8 cellular contexts compared by ENCODE assay signal in the genomic region with DNA sequence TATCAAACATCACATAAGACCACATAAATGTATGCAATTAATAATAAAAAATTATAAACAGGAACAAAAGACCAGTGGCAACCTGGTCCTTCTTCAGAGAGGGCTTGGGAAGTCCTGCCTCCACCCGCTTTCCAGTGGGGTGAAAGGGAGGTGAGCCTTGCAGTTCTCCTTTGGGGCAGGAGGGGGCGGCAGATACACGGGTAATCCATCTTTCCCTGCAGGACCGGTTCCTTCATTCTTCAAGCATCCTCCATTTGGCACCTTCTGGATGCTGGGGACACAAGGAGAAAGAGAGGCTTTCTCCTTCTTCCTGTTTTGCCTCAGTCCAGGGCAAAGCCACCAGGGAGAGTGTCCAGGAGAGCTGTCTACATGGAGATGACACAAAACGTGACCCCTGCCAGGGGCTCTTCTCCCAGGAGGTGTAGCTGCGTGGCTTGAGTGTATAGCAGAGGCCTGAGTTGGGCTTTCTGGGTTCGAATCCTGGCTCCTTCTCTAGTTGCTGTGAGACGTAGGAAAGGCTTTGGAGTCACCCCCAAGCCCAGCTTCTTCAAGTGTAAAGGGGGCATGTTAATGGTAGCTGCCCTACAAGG. TPM values are rescaled to one million over a fixed set of nuclear protein-coding genes. Genes with fewer than 3 reads are reported as not detected.
DNase-seq lines count a peak whose midpoint lies in the region; ATAC-seq, FAIRE-seq and TF ChIP-seq lines count a peak whose summit lies in the region.

No MANE protein-coding gene starts in this region.

- TF ChIP-seq CTCF in WTC11 (IDR thresholded peaks at IDR 0.05), result peak; percentile 91
- peak; percentile 94 for TF ChIP-seq CTCF in bronchial epithelial cell (IDR thresholded peaks at IDR 0.05; ENCODE audit: insufficient read depth, low read length, severe bottlenecking)

- H3K4me1 Mint-ChIP-seq in WTC11, result no peaks in the 10 kb centered on the region

- no peaks in the 10 kb centered on the region; the same call in 1 of the 2 replicates for H3K27me3 Mint-ChIP-seq in WTC11 (ENCODE audit: low read depth)

- no peak overlapping the region for H3K27ac Mint-ChIP-seq in WTC11

- peaks cover 13% of the 10 kb centered on the region for H3K9me3 Mint-ChIP-seq in WTC11

- FAIRE-seq in bronchial epithelial cell (lab: Jason Lieb, UNC), result peak; percentile 28

- CTCF ChIA-PET in WTC11 (lab: Charles Lee), result interaction anchor here (0.6 to 3.7 kb wide), 7 partner anchors 9 to 63 kb away, joined by 3 to 40 read pairs (median 4); no protein-coding TSS in a partner anchor

- no peak overlapping the region for H3K4me3 Mint-ChIP-seq in WTC11

- no peaks in the 10 kb centered on the region for H3K36me3 ChIP-seq in bronchial epithelial cell (ENCODE audit: control insufficient read depth, insufficient read depth, low read length)

- DNase-seq in NCI-H524 (lab: John Stamatoyannopoulos, UW), result peak; percentile 68 to 79
- no peak for DNase-seq in NCI-H524 treated with DMSO at 0.1 percent for 48 hours (lab: John Stamatoyannopoulos, UW)
- DNase-seq in NCI-H2107 treated with DMSO at 0.1 percent for 48 hours (lab: John Stamatoyannopoulos, UW; ENCODE audit: unreplicated experiment), result peak; percentile 32
- DNase-seq in WTC11 (ENCODE audit: low spot score), result peak; percentile 83
- DNase-seq in bronchial epithelial cell (ENCODE audit: low read depth), result peak; percentile 61
- peak; percentile 49 for DNase-seq in kidney glomerular epithelial cell (lab: John Stamatoyannopoulos, UW)
- DNase-seq in stimulated activated CD4-positive, alpha-beta T cell treated with anti-CD3 and anti-CD28 coated beads, Interleukin-2, amount 100 ng/mL, for 4 hours (ENCODE audit: low read depth), result peak; percentile 57

- H3K4me3 ChIP-seq in bronchial epithelial cell (ENCODE audit: low read depth, low read length), result no peak overlapping the region

- ATAC-seq in WTC11 (peak; percentile 68), HG03097 (IDR thresholded peaks at IDR 0.05; ENCODE audit: low FRiP score, unreplicated experiment) (no peak)

- peaks cover 4% of the 10 kb centered on the region for H3K36me3 Mint-ChIP-seq in WTC11

- peaks cover 2% of the 10 kb centered on the region for H3K27me3 ChIP-seq in bronchial epithelial cell (ENCODE audit: control insufficient read depth, insufficient read depth, low read length)

- POLR2A ChIA-PET in WTC11 (lab: Charles Lee), result no interaction called here

TF ChIP-seq in WTC11, 78 proteins besides CTCF, POLR2A, EP300 and RAD21 (continues in another document):
- no peak for TF ChIP-seq FOXK1 (CRISPR knock-in tag; IDR thresholded peaks at IDR 0.05)
- TF ChIP-seq NR3C1 (CRISPR knock-in tag; conservative IDR thresholded peaks at IDR 0.05; ENCODE audit: low read depth), result no peak
- TF ChIP-seq OVOL2 (CRISPR knock-in tag; IDR thresholded peaks at IDR 0.05; ENCODE audit: borderline replicate concordance), result no peak
- TF ChIP-seq, protein P1, sequence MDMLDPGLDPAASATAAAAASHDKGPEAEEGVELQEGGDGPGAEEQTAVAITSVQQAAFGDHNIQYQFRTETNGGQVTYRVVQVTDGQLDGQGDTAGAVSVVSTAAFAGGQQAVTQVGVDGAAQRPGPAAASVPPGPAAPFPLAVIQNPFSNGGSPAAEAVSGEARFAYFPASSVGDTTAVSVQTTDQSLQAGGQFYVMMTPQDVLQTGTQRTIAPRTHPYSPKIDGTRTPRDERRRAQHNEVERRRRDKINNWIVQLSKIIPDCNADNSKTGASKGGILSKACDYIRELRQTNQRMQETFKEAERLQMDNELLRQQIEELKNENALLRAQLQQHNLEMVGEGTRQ (CRISPR knock-in tag; IDR thresholded peaks at IDR 0.05), result no peak
- TF ChIP-seq NR1H2 (CRISPR knock-in tag; IDR thresholded peaks at IDR 0.05), result no peak
- no peak for TF ChIP-seq ZNF416 (CRISPR knock-in tag; IDR thresholded peaks at IDR 0.05)
- no peak for TF ChIP-seq ZNF263 (CRISPR knock-in tag; IDR thresholded peaks at IDR 0.05; ENCODE audit: low read depth)
- TF ChIP-seq JUN (CRISPR knock-in tag; IDR thresholded peaks at IDR 0.05), result no peak
- TF ChIP-seq, protein P2, sequence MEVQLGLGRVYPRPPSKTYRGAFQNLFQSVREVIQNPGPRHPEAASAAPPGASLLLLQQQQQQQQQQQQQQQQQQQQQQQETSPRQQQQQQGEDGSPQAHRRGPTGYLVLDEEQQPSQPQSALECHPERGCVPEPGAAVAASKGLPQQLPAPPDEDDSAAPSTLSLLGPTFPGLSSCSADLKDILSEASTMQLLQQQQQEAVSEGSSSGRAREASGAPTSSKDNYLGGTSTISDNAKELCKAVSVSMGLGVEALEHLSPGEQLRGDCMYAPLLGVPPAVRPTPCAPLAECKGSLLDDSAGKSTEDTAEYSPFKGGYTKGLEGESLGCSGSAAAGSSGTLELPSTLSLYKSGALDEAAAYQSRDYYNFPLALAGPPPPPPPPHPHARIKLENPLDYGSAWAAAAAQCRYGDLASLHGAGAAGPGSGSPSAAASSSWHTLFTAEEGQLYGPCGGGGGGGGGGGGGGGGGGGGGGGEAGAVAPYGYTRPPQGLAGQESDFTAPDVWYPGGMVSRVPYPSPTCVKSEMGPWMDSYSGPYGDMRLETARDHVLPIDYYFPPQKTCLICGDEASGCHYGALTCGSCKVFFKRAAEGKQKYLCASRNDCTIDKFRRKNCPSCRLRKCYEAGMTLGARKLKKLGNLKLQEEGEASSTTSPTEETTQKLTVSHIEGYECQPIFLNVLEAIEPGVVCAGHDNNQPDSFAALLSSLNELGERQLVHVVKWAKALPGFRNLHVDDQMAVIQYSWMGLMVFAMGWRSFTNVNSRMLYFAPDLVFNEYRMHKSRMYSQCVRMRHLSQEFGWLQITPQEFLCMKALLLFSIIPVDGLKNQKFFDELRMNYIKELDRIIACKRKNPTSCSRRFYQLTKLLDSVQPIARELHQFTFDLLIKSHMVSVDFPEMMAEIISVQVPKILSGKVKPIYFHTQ (CRISPR knock-in tag; IDR thresholded peaks at IDR 0.05), result no peak
- TF ChIP-seq, protein P3, sequence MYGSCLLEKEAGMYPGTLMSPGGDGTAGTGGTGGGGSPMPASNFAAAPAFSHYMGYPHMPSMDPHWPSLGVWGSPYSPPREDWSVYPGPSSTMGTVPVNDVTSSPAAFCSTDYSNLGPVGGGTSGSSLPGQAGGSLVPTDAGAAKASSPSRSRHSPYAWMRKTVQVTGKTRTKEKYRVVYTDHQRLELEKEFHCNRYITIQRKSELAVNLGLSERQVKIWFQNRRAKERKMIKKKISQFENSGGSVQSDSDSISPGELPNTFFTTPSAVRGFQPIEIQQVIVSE (CRISPR knock-in tag; IDR thresholded peaks at IDR 0.05; ENCODE audit: borderline replicate concordance), result no peak
- TF ChIP-seq, protein P4, sequence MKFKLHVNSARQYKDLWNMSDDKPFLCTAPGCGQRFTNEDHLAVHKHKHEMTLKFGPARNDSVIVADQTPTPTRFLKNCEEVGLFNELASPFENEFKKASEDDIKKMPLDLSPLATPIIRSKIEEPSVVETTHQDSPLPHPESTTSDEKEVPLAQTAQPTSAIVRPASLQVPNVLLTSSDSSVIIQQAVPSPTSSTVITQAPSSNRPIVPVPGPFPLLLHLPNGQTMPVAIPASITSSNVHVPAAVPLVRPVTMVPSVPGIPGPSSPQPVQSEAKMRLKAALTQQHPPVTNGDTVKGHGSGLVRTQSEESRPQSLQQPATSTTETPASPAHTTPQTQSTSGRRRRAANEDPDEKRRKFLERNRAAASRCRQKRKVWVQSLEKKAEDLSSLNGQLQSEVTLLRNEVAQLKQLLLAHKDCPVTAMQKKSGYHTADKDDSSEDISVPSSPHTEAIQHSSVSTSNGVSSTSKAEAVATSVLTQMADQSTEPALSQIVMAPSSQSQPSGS (CRISPR knock-in tag; IDR thresholded peaks at IDR 0.05; ENCODE audit: borderline replicate concordance, low read depth), result no peak
- no peak for TF ChIP-seq TEAD4 (CRISPR knock-in tag; IDR thresholded peaks at IDR 0.05)
- no peak for TF ChIP-seq PRRX2 (CRISPR knock-in tag; IDR thresholded peaks at IDR 0.05)
- TF ChIP-seq, protein P5, sequence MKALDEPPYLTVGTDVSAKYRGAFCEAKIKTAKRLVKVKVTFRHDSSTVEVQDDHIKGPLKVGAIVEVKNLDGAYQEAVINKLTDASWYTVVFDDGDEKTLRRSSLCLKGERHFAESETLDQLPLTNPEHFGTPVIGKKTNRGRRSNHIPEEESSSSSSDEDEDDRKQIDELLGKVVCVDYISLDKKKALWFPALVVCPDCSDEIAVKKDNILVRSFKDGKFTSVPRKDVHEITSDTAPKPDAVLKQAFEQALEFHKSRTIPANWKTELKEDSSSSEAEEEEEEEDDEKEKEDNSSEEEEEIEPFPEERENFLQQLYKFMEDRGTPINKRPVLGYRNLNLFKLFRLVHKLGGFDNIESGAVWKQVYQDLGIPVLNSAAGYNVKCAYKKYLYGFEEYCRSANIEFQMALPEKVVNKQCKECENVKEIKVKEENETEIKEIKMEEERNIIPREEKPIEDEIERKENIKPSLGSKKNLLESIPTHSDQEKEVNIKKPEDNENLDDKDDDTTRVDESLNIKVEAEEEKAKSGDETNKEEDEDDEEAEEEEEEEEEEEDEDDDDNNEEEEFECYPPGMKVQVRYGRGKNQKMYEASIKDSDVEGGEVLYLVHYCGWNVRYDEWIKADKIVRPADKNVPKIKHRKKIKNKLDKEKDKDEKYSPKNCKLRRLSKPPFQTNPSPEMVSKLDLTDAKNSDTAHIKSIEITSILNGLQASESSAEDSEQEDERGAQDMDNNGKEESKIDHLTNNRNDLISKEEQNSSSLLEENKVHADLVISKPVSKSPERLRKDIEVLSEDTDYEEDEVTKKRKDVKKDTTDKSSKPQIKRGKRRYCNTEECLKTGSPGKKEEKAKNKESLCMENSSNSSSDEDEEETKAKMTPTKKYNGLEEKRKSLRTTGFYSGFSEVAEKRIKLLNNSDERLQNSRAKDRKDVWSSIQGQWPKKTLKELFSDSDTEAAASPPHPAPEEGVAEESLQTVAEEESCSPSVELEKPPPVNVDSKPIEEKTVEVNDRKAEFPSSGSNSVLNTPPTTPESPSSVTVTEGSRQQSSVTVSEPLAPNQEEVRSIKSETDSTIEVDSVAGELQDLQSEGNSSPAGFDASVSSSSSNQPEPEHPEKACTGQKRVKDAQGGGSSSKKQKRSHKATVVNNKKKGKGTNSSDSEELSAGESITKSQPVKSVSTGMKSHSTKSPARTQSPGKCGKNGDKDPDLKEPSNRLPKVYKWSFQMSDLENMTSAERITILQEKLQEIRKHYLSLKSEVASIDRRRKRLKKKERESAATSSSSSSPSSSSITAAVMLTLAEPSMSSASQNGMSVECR (CRISPR knock-in tag; IDR thresholded peaks at IDR 0.05; ENCODE audit: borderline replicate concordance), result no peak

RNA-seq across cellular contexts. Expression of a gene that starts 23.2 kb away (rescaled TPM):
- 2,441 to 2,639 TPM (median 2,597 TPM) in 3 replicates for total RNA-seq in WTC11 (2021)
- total RNA-seq in bronchial epithelial cell, result 47.4 and 57.4 TPM in 2 replicates

Comparison
In these comparisons a context has a peak if more than half of its experiments do, and no peak if none do; other contexts are left out.
1. RNA of a gene that starts 23.2 kb away (total RNA-seq): 2,441 to 2,639 TPM in WTC11; 47.4 to 57.4 TPM in bronchial epithelial cell; every median in the first group is over 10 times any median in the second.